8 cellular contexts compared by ENCODE assay signal in genomic region chr4:88369180-88369812, GRCh38. TPM values are rescaled to one million over a fixed set of nuclear protein-coding genes. Genes with fewer than 3 reads are reported as not detected.
DNase-seq lines count a peak whose midpoint lies in the region; ATAC-seq, FAIRE-seq and TF ChIP-seq lines count a peak whose summit lies in the region.
"Not testable (repeated sequence)": the region's sequence is repeated elsewhere in the genome, so short reads cannot be mapped to it uniquely, and the experiment has no call there.

No MANE protein-coding gene starts in this region.

- DNase-seq in A673 (ENCODE audit: low spot score) = peak; percentile 22
- peak; percentile 21 for DNase-seq in ELF-1 (ENCODE audit: low read depth, low spot score)
- DNase-seq in IMR-90 = peak; percentile 40
- peak; percentile 25 for DNase-seq in activated CD4-positive, alpha-beta T cell treated with anti-CD3 and anti-CD28 coated beads, Interleukin-2, amount 10 ng/mL, durations not matched to agents 7 days and 5 days
- peak; percentile 57 for DNase-seq in epithelial cell of esophagus (ENCODE audit: low read depth)
- not testable (repeated sequence) for DNase-seq in kidney; progenitor cell of endocrine pancreas (ENCODE audit: low spot score, unreplicated experiment)

- H3K9me3 Mint-ChIP-seq in activated CD4-positive, alpha-beta T cell treated with anti-CD3 and anti-CD28 coated beads, Interleukin-2, amount 10 ng/mL, durations not matched to agents 7 days and 5 days; progenitor cell of endocrine pancreas (ENCODE audit: low read depth): not testable (repeated sequence)

- H3K79me1 ChIP-seq in IMR-90 (ENCODE audit: low read depth in 1 of 2, low read length in 2 of 2) = not testable (repeated sequence)

- not testable (repeated sequence) for H4K5ac ChIP-seq in IMR-90 (ENCODE audit: low read depth, low read length)

- no CpG with 5 or more reads among the region's 7 CpGs for WGBS in IMR-90 (ENCODE audit: extremely low coverage in 2 of 2, insufficient read length in 1 of 2), 2 experiments

- not testable (repeated sequence) for H3K18ac ChIP-seq in IMR-90 (ENCODE audit: low read depth, low read length)

- not testable (repeated sequence) for H2AK5ac ChIP-seq in IMR-90 (ENCODE audit: low read depth, low read length)

- not testable (repeated sequence) for H4K8ac ChIP-seq in IMR-90 (ENCODE audit: low read depth in 2 of 2, low read length in 2 of 2)

- H3K27me3 ChIP-seq in A673 (replicated peaks; ENCODE audit: insufficient read depth, low read depth, low read length, poor library complexity); IMR-90 (ENCODE audit: control insufficient read depth, insufficient read depth, low read length); OCI-LY3 (ENCODE audit: low read depth, low read length): not testable (repeated sequence)

- not testable (repeated sequence) for H3K36me3 Mint-ChIP-seq in activated CD4-positive, alpha-beta T cell treated with anti-CD3 and anti-CD28 coated beads, Interleukin-2, amount 10 ng/mL, durations not matched to agents 7 days and 5 days (ENCODE audit: low read depth); progenitor cell of endocrine pancreas (ENCODE audit: insufficient read depth)

- dilution Hi-C loops in IMR-90 (cut with HindIII; ENCODE audit: low sequenced_read_pairs, unreplicated experiment) = not testable (repeated sequence)

- intact Hi-C loops in A673 (cut with micrococcal nuclease; ENCODE audit: unreplicated experiment) = loop anchor here (2.0 to 10.0 kb wide), 2 partner anchors 86 to 146 kb away; partner anchors contain the start of gene HERC5
- intact Hi-C loops in IMR-90 (cut with micrococcal nuclease) = loop anchor here (1.0 to 10.0 kb wide), 2 partner anchors 134 to 146 kb away; no protein-coding TSS in a partner anchor
- intact Hi-C loops in kidney (cut with DNase I) = loop anchor here (10.0 kb wide), 1 partner anchor 146 kb away; no protein-coding TSS in a partner anchor

- H2BK20ac ChIP-seq in IMR-90 (ENCODE audit: low read depth, low read length) = not testable (repeated sequence)

- in situ Hi-C loops in IMR-90 (cut with MboI; ENCODE audit: low sequenced_read_pairs) = not testable (repeated sequence)

- not testable (repeated sequence) for H3K4me2 ChIP-seq in IMR-90 (ENCODE audit: low read depth, low read length); OCI-LY3 (ENCODE audit: low read length)

- not testable (repeated sequence) for H2BK5ac ChIP-seq in IMR-90 (ENCODE audit: low read depth, low read length, poor library complexity, severe bottlenecking)

- peak; percentile 47 for TF ChIP-seq CTCF in A673 (conservative IDR thresholded peaks at IDR 0.05; ENCODE audit: low read depth, low read length)
- TF ChIP-seq CTCF in IMR-90 (conservative IDR thresholded peaks at IDR 0.05; ENCODE audit: low read depth, low read length) = peak; percentile 63
- peak; percentile 64 for TF ChIP-seq CTCF in OCI-LY3 (IDR thresholded peaks at IDR 0.05; ENCODE audit: low read depth, low read length)
- TF ChIP-seq CTCF in epithelial cell of esophagus (IDR thresholded peaks at IDR 0.05; ENCODE audit: insufficient read depth, low read depth, low read length, missing control alignments) = peak; percentile 64
- TF ChIP-seq CTCF in kidney (IDR thresholded peaks at IDR 0.05; ENCODE audit: borderline replicate concordance, extremely low read depth, insufficient read depth) = peak; percentile 53
- peak; percentile 59 for TF ChIP-seq CTCF in progenitor cell of endocrine pancreas (IDR thresholded peaks at IDR 0.05; ENCODE audit: unreplicated experiment)

- POLR2A ChIA-PET in A673 (lab: Charles Lee; ENCODE audit: low non-redundant PET); IMR-90 (lab: Charles Lee; ENCODE audit: unreplicated experiment); activated CD4-positive, alpha-beta T cell treated with anti-CD3 and anti-CD28 coated beads, Interleukin-2, amount 10 ng/mL, durations not matched to agents 7 days and 5 days (lab: Charles Lee): not testable (repeated sequence)

- not testable (repeated sequence) for TF ChIP-seq POLR2A in IMR-90 (IDR thresholded peaks at IDR 0.05; ENCODE audit: low read depth, low read length)

- not testable (repeated sequence) for H2BK120ac ChIP-seq in IMR-90 (ENCODE audit: low read depth, low read length)

- H4K20me1 ChIP-seq in IMR-90 (ENCODE audit: insufficient read depth, low read length); OCI-LY3 (ENCODE audit: insufficient read depth, low read length): not testable (repeated sequence)

- not testable (repeated sequence) for H3K4me1 Mint-ChIP-seq in activated CD4-positive, alpha-beta T cell treated with anti-CD3 and anti-CD28 coated beads, Interleukin-2, amount 10 ng/mL, durations not matched to agents 7 days and 5 days; progenitor cell of endocrine pancreas (ENCODE audit: low read depth)

- H2AK9ac ChIP-seq in IMR-90 (replicated peaks; ENCODE audit: low read depth, low read length, poor library complexity) = not testable (repeated sequence)

- not testable (repeated sequence) for H3K23ac ChIP-seq in IMR-90 (ENCODE audit: low read depth, low read length)

- H3K56ac ChIP-seq in IMR-90 (ENCODE audit: extremely low read depth, insufficient read depth, low read length) = not testable (repeated sequence)

- not testable (repeated sequence) for H3K27me3 Mint-ChIP-seq in activated CD4-positive, alpha-beta T cell treated with anti-CD3 and anti-CD28 coated beads, Interleukin-2, amount 10 ng/mL, durations not matched to agents 7 days and 5 days; progenitor cell of endocrine pancreas

- CTCF ChIA-PET in A673 (lab: Charles Lee) (interaction anchor here (0.8 kb wide), 1 partner anchor 146 kb away, joined by 3 read pairs; no protein-coding TSS in a partner anchor), IMR-90 (lab: Yijun Ruan, JAX) (interaction anchor here (0.6 to 1.4 kb wide), 6 partner anchors 9 to 146 kb away, joined by 3 to 5 read pairs (median 4); partner anchors contain the start of gene HERC6)
- CTCF ChIA-PET in activated CD4-positive, alpha-beta T cell treated with anti-CD3 and anti-CD28 coated beads, Interleukin-2, amount 10 ng/mL, durations not matched to agents 7 days and 5 days (lab: Charles Lee) = interaction anchor here (0.6 to 1.4 kb wide), 6 partner anchors 9 to 145 kb away, joined by 3 to 5 read pairs (median 4); partner anchors contain the start of genes HERC5 and HERC6

- H3K27ac Mint-ChIP-seq in activated CD4-positive, alpha-beta T cell treated with anti-CD3 and anti-CD28 coated beads, Interleukin-2, amount 10 ng/mL, durations not matched to agents 7 days and 5 days = peak overlapping the region; percentile 4
- H3K27ac Mint-ChIP-seq in progenitor cell of endocrine pancreas = not testable (repeated sequence)

- not testable (repeated sequence) for H3K9me1 ChIP-seq in IMR-90 (ENCODE audit: insufficient read depth, low read length)

- not testable (repeated sequence) for H3K4me3 ChIP-seq in A673 (ENCODE audit: low read depth, low read length, poor library complexity, severe bottlenecking); IMR-90 (ENCODE audit: insufficient read depth, low read depth, low read length); OCI-LY3 (ENCODE audit: low read length); epithelial cell of esophagus (ENCODE audit: low read length); kidney (ENCODE audit: low read length in 2 of 2)

- ATAC-seq in IMR-90 (ENCODE audit: low read depth) = peak; percentile 65

- not testable (repeated sequence) for H3K27ac ChIP-seq in A673 (ENCODE audit: low read depth, low read length, poor library complexity, severe bottlenecking); IMR-90 (ENCODE audit: insufficient read depth, low read length); OCI-LY3 (ENCODE audit: low read length); kidney (ENCODE audit: low read depth in 2 of 2, low read length in 2 of 2)

- not testable (repeated sequence) for H3K4ac ChIP-seq in IMR-90 (ENCODE audit: low read depth, low read length)

- H3K9ac ChIP-seq in IMR-90 (ENCODE audit: low read depth, low read length); OCI-LY3 (ENCODE audit: low read length); kidney (ENCODE audit: low read length in 2 of 2): not testable (repeated sequence)

- not testable (repeated sequence) for H4K91ac ChIP-seq in IMR-90 (ENCODE audit: insufficient read depth, low read depth, low read length)

- not testable (repeated sequence) for BruUV-seq in A673 (replicated peaks; lab: Mats Ljungman, UMichigan); IMR-90 (replicated peaks; lab: Mats Ljungman, UMichigan)

- H2AFZ ChIP-seq in IMR-90 (replicated peaks; ENCODE audit: low read length, poor library complexity); OCI-LY3 (ENCODE audit: low read depth, low read length): not testable (repeated sequence)

- not testable (repeated sequence) for H3K36me3 ChIP-seq in A673 (ENCODE audit: insufficient read depth, low read length, poor library complexity, severe bottlenecking); IMR-90 (ENCODE audit: control insufficient read depth, insufficient read depth, low read length); OCI-LY3 (replicated peaks; ENCODE audit: low read depth, low read length); kidney (ENCODE audit: control insufficient read depth in 1 of 2, insufficient read depth in 2 of 2, low read length in 2 of 2)

- not testable (repeated sequence) for H3K4me3 Mint-ChIP-seq in activated CD4-positive, alpha-beta T cell treated with anti-CD3 and anti-CD28 coated beads, Interleukin-2, amount 10 ng/mL, durations not matched to agents 7 days and 5 days; progenitor cell of endocrine pancreas (ENCODE audit: low read depth)

- not testable (repeated sequence) for H3K79me2 ChIP-seq in OCI-LY3 (ENCODE audit: low read length)

- FAIRE-seq in kidney (lab: Jason Lieb, UNC) = peak; percentile 50

- not testable (repeated sequence) for H3K9me3 ChIP-seq in A673 (ENCODE audit: low read depth, low read length, poor library complexity, severe bottlenecking); IMR-90 (ENCODE audit: control insufficient read depth, insufficient read depth, low read length); OCI-LY3 (ENCODE audit: insufficient read depth, low read length); kidney (ENCODE audit: control insufficient read depth in 1 of 2, low read length in 2 of 2)

- H2BK15ac ChIP-seq in IMR-90 (ENCODE audit: low read depth, low read length) = not testable (repeated sequence)

- not testable (repeated sequence) for H3K4me1 ChIP-seq in A673 (ENCODE audit: insufficient read depth, low read length, poor library complexity, severe bottlenecking); IMR-90 (ENCODE audit: control insufficient read depth, insufficient read depth, low read length); OCI-LY3 (ENCODE audit: low read length); kidney (ENCODE audit: control insufficient read depth in 1 of 2, insufficient read depth in 1 of 2, low read depth in 1 of 2, low read length in 2 of 2)

- not testable (repeated sequence) for H3K14ac ChIP-seq in IMR-90 (replicated peaks; ENCODE audit: low read depth, low read length)

- TF ChIP-seq RAD21 in IMR-90 (IDR thresholded peaks at IDR 0.05; ENCODE audit: low read length) = peak; percentile 45

RNA-seq across cellular contexts. Expression of gene HERC6, which starts 9.4 kb away (rescaled TPM):
- total RNA-seq in A673 (2021) (0.26 and 0.32 TPM in 2 replicates), IMR-90 (2012; rRNA removed) (0.83 and 1.6 TPM in 2 replicates), kidney (15.7 TPM), progenitor cell of endocrine pancreas (6.2 and 7.3 TPM in 2 replicates)
- polyA plus RNA-seq in IMR-90 (2012; rRNA removed) (0.39 and 0.53 TPM in 2 replicates), kidney (ENCODE audit: insufficient read depth, low read depth, low replicate concordance) (7.4 TPM)
- polyA plus RNA-seq in IMR-90 (2012; cell fraction: cytosol; rRNA removed) = 0.27 and 0.43 TPM in 2 replicates
- polyA plus RNA-seq in IMR-90 (2012; cell fraction: nucleus; rRNA removed; ENCODE audit: low replicate concordance) = 0.09 and 0.55 TPM in 2 replicates
- 10 to 100 TPM; 42.8 to 43.6 TPM for total RNA-seq in activated CD4-positive, alpha-beta T cell treated with anti-CD3 and anti-CD28 coated beads, Interleukin-2, amount 10 ng/mL, durations not matched to agents 7 days and 5 days
